Comparison of ENCODE assay signal across 8 cellular contexts in genomic region chr6:41637179-41638001, GRCh38. TPM values are rescaled to one million over a fixed set of nuclear protein-coding genes. Genes with fewer than 3 reads are reported as not detected.
A peak's percentile ranks its signal among the peaks of the same experiment; 100 is the strongest.
DNase-seq lines count a peak whose midpoint lies in the region; ATAC-seq and TF ChIP-seq lines count a peak whose summit lies in the region.

No MANE protein-coding gene starts in this region.

- H3K27me3 ChIP-seq in dorsolateral prefrontal cortex (peaks cover 0 to 59% (median 34%) of the 10 kb centered on the region in 45 donors), upper lobe of left lung (peaks cover 0 to 23% (median 14%) of the 10 kb centered on the region in 4 donors)

- POLR2A ChIA-PET in activated CD4-positive, alpha-beta memory T cell treated with anti-CD3 and anti-CD28 coated beads for 36 hours (lab: Charles Lee), result no interaction called here
- POLR2A ChIA-PET in activated CD4-positive, alpha-beta memory T cell treated with anti-CD3 and anti-CD28 coated beads, Interleukin-2, amount 10 ng/mL, durations not matched to agents 7 days and 5 days (lab: Charles Lee), result no interaction called here

- H3K4me1 Mint-ChIP-seq in activated CD4-positive, alpha-beta memory T cell treated with anti-CD3 and anti-CD28 coated beads for 36 hours (ENCODE audit: low read depth), result peaks cover 5% of the 10 kb centered on the region
- peaks cover 5% of the 10 kb centered on the region for H3K4me1 Mint-ChIP-seq in activated CD4-positive, alpha-beta memory T cell treated with anti-CD3 and anti-CD28 coated beads, Interleukin-2, amount 10 ng/mL, durations not matched to agents 7 days and 5 days

- peaks cover 54% of the 10 kb centered on the region for H3K4me1 ChIP-seq in mesodermal cell (ENCODE audit: control insufficient read depth, insufficient read depth, low read length, poor library complexity, severe bottlenecking)
- peaks cover 22 to 35% (median 33%) of the 10 kb centered on the region in 4 donors for H3K4me1 ChIP-seq in upper lobe of left lung

- CTCF ChIA-PET in activated CD4-positive, alpha-beta memory T cell treated with anti-CD3 and anti-CD28 coated beads for 36 hours (lab: Charles Lee), result no interaction called here
- CTCF ChIA-PET in activated CD4-positive, alpha-beta memory T cell treated with anti-CD3 and anti-CD28 coated beads, Interleukin-2, amount 10 ng/mL, durations not matched to agents 7 days and 5 days (lab: Charles Lee), result no interaction called here

- H3K4me3 Mint-ChIP-seq in activated CD4-positive, alpha-beta memory T cell treated with anti-CD3 and anti-CD28 coated beads for 36 hours, result peak overlapping the region; percentile 54
- H3K4me3 Mint-ChIP-seq in activated CD4-positive, alpha-beta memory T cell treated with anti-CD3 and anti-CD28 coated beads, Interleukin-2, amount 10 ng/mL, durations not matched to agents 7 days and 5 days, result no peak overlapping the region

- H3K27ac Mint-ChIP-seq in activated CD4-positive, alpha-beta memory T cell treated with anti-CD3 and anti-CD28 coated beads for 36 hours, result no peak overlapping the region
- H3K27ac Mint-ChIP-seq in activated CD4-positive, alpha-beta memory T cell treated with anti-CD3 and anti-CD28 coated beads, Interleukin-2, amount 10 ng/mL, durations not matched to agents 7 days and 5 days, result no peak overlapping the region

- no peak for TF ChIP-seq EP300 in upper lobe of left lung (IDR thresholded peaks at IDR 0.05)

- H3K36me3 ChIP-seq in mesodermal cell (ENCODE audit: control insufficient read depth, insufficient read depth, low read length), result peaks cover 34% of the 10 kb centered on the region
- H3K36me3 ChIP-seq in upper lobe of left lung, result no peaks in the 10 kb centered on the region

- H3K9me3 Mint-ChIP-seq in activated CD4-positive, alpha-beta memory T cell treated with anti-CD3 and anti-CD28 coated beads for 36 hours, result no peaks in the 10 kb centered on the region
- no peaks in the 10 kb centered on the region for H3K9me3 Mint-ChIP-seq in activated CD4-positive, alpha-beta memory T cell treated with anti-CD3 and anti-CD28 coated beads, Interleukin-2, amount 10 ng/mL, durations not matched to agents 7 days and 5 days

- no peak overlapping the region for H3K27ac ChIP-seq in dorsolateral prefrontal cortex
- peak overlapping the region; percentile 83 for H3K27ac ChIP-seq in mesodermal cell (ENCODE audit: low read depth, low read length, severe bottlenecking)
- H3K27ac ChIP-seq in upper lobe of left lung, result peak overlapping the region; percentile 60 to 80 (median 72)

- no peaks in the 10 kb centered on the region for H3K36me3 Mint-ChIP-seq in activated CD4-positive, alpha-beta memory T cell treated with anti-CD3 and anti-CD28 coated beads for 36 hours
- no peaks in the 10 kb centered on the region for H3K36me3 Mint-ChIP-seq in activated CD4-positive, alpha-beta memory T cell treated with anti-CD3 and anti-CD28 coated beads, Interleukin-2, amount 10 ng/mL, durations not matched to agents 7 days and 5 days (ENCODE audit: low read depth)

- no peak for ATAC-seq in upper lobe of left lung (ENCODE audit: low FRiP score in 2 of 2)
- no peak for ATAC-seq in HG03432 (IDR thresholded peaks at IDR 0.05; ENCODE audit: unreplicated experiment)

- WGBS in mesodermal cell (ENCODE audit: insufficient coverage in 2 of 2), 2 experiments, result 2% methylated on average over 41 to 54 of the region's 57 CpGs
- 14 to 16% methylated on average over 14 to 39 of the region's 57 CpGs for WGBS in upper lobe of left lung, 2 donors

- DNase-seq in activated CD4-positive, alpha-beta memory T cell treated with anti-CD3 and anti-CD28 coated beads for 36 hours, result no peak
- DNase-seq in activated CD4-positive, alpha-beta memory T cell treated with anti-CD3 and anti-CD28 coated beads, Interleukin-2, amount 10 ng/mL, durations not matched to agents 7 days and 5 days, result no peak
- no peak for DNase-seq in dorsolateral prefrontal cortex
- DNase-seq in upper lobe of left lung, result peak in 1 of 2 donors; percentile 81
- no peak for DNase-seq in NCI-H2029 (lab: John Stamatoyannopoulos, UW)
- DNase-seq in NCI-H2081 treated with DMSO at 0.1 percent for 48 hours (lab: John Stamatoyannopoulos, UW), result no peak

- no peak for TF ChIP-seq CTCF in dorsolateral prefrontal cortex (IDR thresholded peaks at IDR 0.05 in 54 of 56, conservative IDR thresholded peaks at IDR 0.05 in 2 of 56; ENCODE audit: low read depth in 1 of 56, partially characterized antibody in 56 of 56)
- no peak for TF ChIP-seq CTCF in upper lobe of left lung (IDR thresholded peaks at IDR 0.05)

- H3K27me3 Mint-ChIP-seq in activated CD4-positive, alpha-beta memory T cell treated with anti-CD3 and anti-CD28 coated beads for 36 hours, result peaks cover 45% of the 10 kb centered on the region
- peaks cover 65% of the 10 kb centered on the region for H3K27me3 Mint-ChIP-seq in activated CD4-positive, alpha-beta memory T cell treated with anti-CD3 and anti-CD28 coated beads, Interleukin-2, amount 10 ng/mL, durations not matched to agents 7 days and 5 days

- intact Hi-C loops in activated CD4-positive, alpha-beta memory T cell treated with anti-CD3 and anti-CD28 coated beads for 36 hours (cut with micrococcal nuclease), result no loop called here
- intact Hi-C loops in dorsolateral prefrontal cortex (cut with DNase I), result no loop called here

- H3K9me3 ChIP-seq in mesodermal cell (ENCODE audit: control insufficient read depth, low read length) (no peaks in the 10 kb centered on the region), upper lobe of left lung (no peaks in the 10 kb centered on the region)

- no peak for TF ChIP-seq POLR2A in upper lobe of left lung (IDR thresholded peaks at IDR 0.05)

- H3K4me3 ChIP-seq in dorsolateral prefrontal cortex (peak overlapping the region in 56 of 59 donors; percentile 2 to 71 (median 50)), mesodermal cell (ENCODE audit: extremely low read depth, insufficient read depth, low read length, poor library complexity, severe bottlenecking) (peak overlapping the region; percentile 90), upper lobe of left lung (peak overlapping the region; percentile 8 to 61 (median 41))

RNA-seq across cellular contexts. Expression of gene MDFI, which starts 0.9 kb away (rescaled TPM):
- total RNA-seq in activated CD4-positive, alpha-beta memory T cell treated with anti-CD3 and anti-CD28 coated beads for 36 hours, result not detected
- total RNA-seq in activated CD4-positive, alpha-beta memory T cell treated with anti-CD3 and anti-CD28 coated beads, Interleukin-2, amount 10 ng/mL, durations not matched to agents 7 days and 5 days, result not detected
- 10 to 100 TPM in 1 of 120 experiments, 1 to 10 TPM in 100, under 1 TPM in 18, not detected in 1; 0.46 to 11.7 (median 2.2) TPM for total RNA-seq in dorsolateral prefrontal cortex
- 178 TPM for polyA plus RNA-seq in mesodermal cell (2013, experiment 1 of 2)
- polyA plus RNA-seq in mesodermal cell (2013, experiment 2 of 2), result 145 TPM
- 10 to 100 TPM in 2 of 6 donors, 1 to 10 TPM in 4; 4.9 to 23.4 (median 8.0) TPM for total RNA-seq in upper lobe of left lung

Comparison
In these comparisons a context has a peak if more than half of its experiments do, and no peak if none do; other contexts are left out.
1. H3K27ac ChIP-seq: peak in mesodermal cell (single experiment) and upper lobe of left lung (4 of 4); none in dorsolateral prefrontal cortex (0 of 59).
2. Peak in every context shown above with its lines, with median percentiles within 50 percentile points of each other: H3K4me3 ChIP-seq.